ENCODE assay signal across 8 cellular contexts in the genomic region with DNA sequence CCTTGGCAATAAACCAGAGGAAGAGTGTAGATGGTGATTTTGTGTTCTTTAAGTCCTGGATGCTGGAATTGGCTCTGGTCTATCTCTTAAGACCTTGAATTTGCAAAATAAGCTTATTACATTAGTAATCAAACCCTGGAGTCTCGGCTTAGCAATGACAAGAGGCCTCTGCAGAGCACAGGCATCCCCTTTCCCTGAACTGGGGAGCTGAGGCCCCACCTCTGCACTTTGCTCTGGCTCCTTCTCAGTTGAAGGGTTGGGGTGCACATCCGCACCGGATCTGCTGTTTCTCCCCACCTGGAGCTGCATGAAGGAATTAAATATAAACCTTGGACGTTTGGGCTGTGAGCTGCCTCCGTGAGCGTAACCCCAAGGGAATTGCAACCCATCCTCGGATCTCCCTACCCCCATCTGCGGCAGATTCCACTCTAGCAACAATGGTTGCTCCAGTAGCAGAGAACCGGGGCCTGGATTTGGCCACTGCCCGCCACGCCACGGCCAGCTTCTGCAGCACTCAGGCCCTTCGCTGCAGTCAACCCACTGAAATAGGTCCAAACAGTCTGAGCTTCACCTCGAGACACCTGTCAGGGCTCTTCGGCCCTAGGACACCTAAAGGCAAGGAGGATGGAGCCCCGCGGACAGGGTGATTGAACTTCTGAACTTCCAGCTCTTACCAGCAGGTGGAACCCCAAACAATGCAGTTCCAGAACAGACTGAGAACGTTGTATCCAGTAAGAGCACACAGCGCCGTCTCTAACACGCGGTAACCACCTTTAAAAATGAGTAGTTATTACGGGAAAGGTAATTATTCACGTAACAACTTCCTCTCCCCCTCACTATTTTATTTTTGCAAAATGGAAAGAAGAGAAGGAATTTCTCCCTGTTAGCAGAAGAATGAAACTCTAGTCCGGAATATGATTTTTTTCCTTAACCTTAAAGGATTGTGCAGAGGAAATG. TPM values are rescaled to one million over a fixed set of nuclear protein-coding genes. Genes with fewer than 3 reads are reported as not detected.
DNase-seq lines count a peak whose midpoint lies in the region; ATAC-seq lines count a peak whose summit lies in the region.

No MANE protein-coding gene starts in this region.

- H3K4me2 ChIP-seq in BLaER1 treated with 17β-estradiol and CSF1 and Interleukin-3, amounts not matched to agents 10 nM and 100 nM: peak overlapping the region in 10 of 11 experiments; percentile 8 to 68 (median 34); a peak in 17 of 22 replicates

- no peak overlapping the region for H3K27ac ChIP-seq in BLaER1 treated with 17β-estradiol and CSF1 and Interleukin-3, amounts not matched to agents 10 nM and 100 nM
- no peak overlapping the region for H3K27ac ChIP-seq in duodenal mucosa (ENCODE audit: low read depth, low read length)

- peaks cover 0 to 11% (median 0%) of the 10 kb centered on the region in 10 experiments; a peak in 5 of 20 replicates for H3K4me1 ChIP-seq in BLaER1 treated with 17β-estradiol and CSF1 and Interleukin-3, amounts not matched to agents 10 nM and 100 nM
- peaks cover 4 to 15% of the 10 kb centered on the region in 2 donors for H3K4me1 ChIP-seq in duodenal mucosa (ENCODE audit: control insufficient read depth in 1 of 2, insufficient read depth in 2 of 2, low read length in 2 of 2)

- H3K9ac ChIP-seq in BLaER1 treated with 17β-estradiol and CSF1 and Interleukin-3, amounts not matched to agents 10 nM and 100 nM: no peak overlapping the region; a peak in 1 of 22 replicates
- peak overlapping the region in 1 of 2 donors; percentile 25 for H3K9ac ChIP-seq in duodenal mucosa (ENCODE audit: low read depth in 1 of 2, low read length in 2 of 2)

- no peaks in the 10 kb centered on the region for H3K36me3 ChIP-seq in BLaER1 treated with 17β-estradiol and CSF1 and Interleukin-3, amounts not matched to agents 10 nM and 100 nM
- no peaks in the 10 kb centered on the region for H3K36me3 ChIP-seq in duodenal mucosa (ENCODE audit: control insufficient read depth in 1 of 2, insufficient read depth in 2 of 2, low read length in 2 of 2)

- peak; percentile 58 for ATAC-seq in HG03460 (IDR thresholded peaks at IDR 0.05; ENCODE audit: unreplicated experiment)

- H4K20me1 ChIP-seq in BLaER1 treated with 17β-estradiol and CSF1 and Interleukin-3, amounts not matched to agents 10 nM and 100 nM: no peaks in the 10 kb centered on the region

- no peak overlapping the region for H3K4me3 ChIP-seq in BLaER1 treated with 17β-estradiol and CSF1 and Interleukin-3, amounts not matched to agents 10 nM and 100 nM
- H3K4me3 ChIP-seq in duodenal mucosa (ENCODE audit: low read depth in 1 of 2, low read length in 2 of 2): peak overlapping the region; percentile 51 to 71

- H3K9me3 ChIP-seq in BLaER1 treated with 17β-estradiol and CSF1 and Interleukin-3, amounts not matched to agents 10 nM and 100 nM (replicated peaks in 1 of 11): peaks cover 0 to 10% (median 4%) of the 10 kb centered on the region in 11 experiments; a peak in 7 of 22 replicates
- no peaks in the 10 kb centered on the region for H3K9me3 ChIP-seq in duodenal mucosa (ENCODE audit: control insufficient read depth in 1 of 2, low read length in 2 of 2)

- DNase-seq in GM19240 (ENCODE audit: insufficient read length, low spot score) (peak; percentile 45), NCI-H526 treated with DMSO at 0.1 percent for 48 hours (lab: John Stamatoyannopoulos, UW) (peak; percentile 88), lung microvascular endothelial cell (ENCODE audit: low read depth in 2 of 2) (peak; percentile 75 to 83)
- DNase-seq in activated CD4-positive, alpha-beta T cell treated with anti-CD3 and anti-CD28 coated beads, Interleukin-2, amount 50 U/mL, for 48 hours: peak; percentile 77 to 79
- DNase-seq in stimulated activated CD8-positive, alpha-beta memory T cell treated with anti-CD3 and anti-CD28 coated beads, Interleukin-12 subunit alpha, Interleukin-12 subunit beta, amount 100 ng/mL, for 4 hours (ENCODE audit: low read depth): peak; percentile 33

- no peaks in the 10 kb centered on the region for H3K27me3 ChIP-seq in BLaER1 treated with 17β-estradiol and CSF1 and Interleukin-3, amounts not matched to agents 10 nM and 100 nM
- H3K27me3 ChIP-seq in duodenal mucosa (ENCODE audit: control insufficient read depth in 1 of 2, insufficient read depth in 2 of 2, low read length in 2 of 2): no peaks in the 10 kb centered on the region

RNA-seq across cellular contexts. Expression of gene CAPRIN1, which starts 54.8 kb away (rescaled TPM):
- total RNA-seq in lung microvascular endothelial cell: 119 and 133 TPM in 2 replicates

Comparison
In these comparisons a context has a peak if more than half of its experiments do, and no peak if none do; other contexts are left out.
1. H3K4me3 ChIP-seq: peak in duodenal mucosa (2 of 2); none in BLaER1 treated with 17β-estradiol and CSF1 and Interleukin-3, amounts not matched to agents 10 nM and 100 nM (0 of 10).
2. DNase-seq: peak in every context shown above with its lines; median percentile 88 in NCI-H526 treated with DMSO at 0.1 percent for 48 hours; 79 in lung microvascular endothelial cell; 78 in activated CD4-positive, alpha-beta T cell treated with anti-CD3 and anti-CD28 coated beads, Interleukin-2, amount 50 U/mL, for 48 hours; 45 in GM19240; 33 in stimulated activated CD8-positive, alpha-beta memory T cell treated with anti-CD3 and anti-CD28 coated beads, Interleukin-12 subunit alpha, Interleukin-12 subunit beta, amount 100 ng/mL, for 4 hours.